8 cellular contexts compared by ENCODE assay signal in the genomic region with DNA sequence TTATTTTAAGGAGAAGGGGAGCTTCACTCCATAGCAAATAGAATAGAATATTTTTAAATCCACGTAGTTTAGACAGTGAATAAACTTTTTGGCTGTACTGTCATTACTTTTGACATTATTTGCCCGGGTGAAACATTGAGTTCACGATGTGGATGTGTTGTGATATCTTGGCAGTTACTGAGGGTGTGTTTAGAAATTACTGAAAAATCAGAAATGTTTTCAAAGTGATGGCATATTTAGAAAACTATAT. TPM values are rescaled to one million over a fixed set of nuclear protein-coding genes. Genes with fewer than 3 reads are reported as not detected.
DNase-seq lines count a peak whose midpoint lies in the region; ATAC-seq and TF ChIP-seq lines count a peak whose summit lies in the region.

No MANE protein-coding gene starts in this region.

- H3K27ac Mint-ChIP-seq in GM23338 (peak overlapping the region; percentile 96; the same call in 1 of the 2 replicates), WTC11 (peak overlapping the region; percentile 81)

- intact Hi-C loops in left colon (cut with DNase I, micrococcal nuclease): no loop called here

- H3K4me3 ChIP-seq in GM23338: peak overlapping the region; percentile 69
- H3K4me3 ChIP-seq in gastroesophageal sphincter: peak overlapping the region; percentile 63 to 87
- H3K4me3 ChIP-seq in skeletal muscle tissue (ENCODE audit: low read length in 3 of 3): peak overlapping the region; percentile 94 to 97 (median 94)

- H3K9ac ChIP-seq in skeletal muscle tissue (ENCODE audit: low read depth in 1 of 3, low read length in 3 of 3): peak overlapping the region; percentile 82 to 97 (median 94)

- H3K9me3 Mint-ChIP-seq in GM23338 (no peaks in the 10 kb centered on the region), WTC11 (no peaks in the 10 kb centered on the region)

- CTCF ChIA-PET in WTC11 (lab: Charles Lee): interaction anchor here (1.3 to 2.3 kb wide), 6 partner anchors 9 to 204 kb away, joined by 4 to 15 read pairs (median 8); no protein-coding TSS in a partner anchor

- no peaks in the 10 kb centered on the region for H4K20me1 ChIP-seq in GM23338 (replicated peaks; ENCODE audit: insufficient read depth)

- TF ChIP-seq POLR2A in gastroesophageal sphincter (IDR thresholded peaks at IDR 0.05): no peak

- H3F3A ChIP-seq in GM23338 (replicated peaks; ENCODE audit: low read depth): no peaks in the 10 kb centered on the region

- no peak overlapping the region; the same call in 1 of the 2 replicates for H2AFZ ChIP-seq in GM23338

- H3K4me1 Mint-ChIP-seq in GM23338 (peaks cover 33% of the 10 kb centered on the region), WTC11 (peaks cover 53% of the 10 kb centered on the region)

- H3K9me3 ChIP-seq in gastroesophageal sphincter (no peaks in the 10 kb centered on the region), skeletal muscle tissue (ENCODE audit: control insufficient read depth in 3 of 3, low read length in 3 of 3) (no peaks in the 10 kb centered on the region)

- ATAC-seq in GM23338 (no peak), WTC11 (no peak), gastroesophageal sphincter (no peak), left colon (no peak)

- peaks cover 6% of the 10 kb centered on the region for H3K36me3 Mint-ChIP-seq in GM23338 (ENCODE audit: low read depth)
- peaks cover 6% of the 10 kb centered on the region for H3K36me3 Mint-ChIP-seq in WTC11

- H3K79me2 ChIP-seq in GM23338 (replicated peaks; ENCODE audit: insufficient read depth): peaks cover 76% of the 10 kb centered on the region

- H3K4me1 ChIP-seq in GM23338 (ENCODE audit: insufficient read depth): peaks cover 43% of the 10 kb centered on the region
- peaks cover 3 to 39% (median 11%) of the 10 kb centered on the region in 3 donors for H3K4me1 ChIP-seq in gastroesophageal sphincter
- H3K4me1 ChIP-seq in skeletal muscle tissue (ENCODE audit: control insufficient read depth in 3 of 3, insufficient read depth in 3 of 3, low read length in 3 of 3): peaks cover 8 to 25% (median 13%) of the 10 kb centered on the region in 3 donors

- peak overlapping the region; percentile 93 for H3K4me3 Mint-ChIP-seq in GM23338
- H3K4me3 Mint-ChIP-seq in WTC11: peak overlapping the region; percentile 95

- peak overlapping the region; percentile 90 for H3K4me2 ChIP-seq in GM23338

- TF ChIP-seq EP300 in gastroesophageal sphincter (IDR thresholded peaks at IDR 0.05): no peak

- H3K27me3 Mint-ChIP-seq in GM23338 (ENCODE audit: insufficient read depth, low read depth, poor library complexity) (peaks cover 9% of the 10 kb centered on the region), WTC11 (ENCODE audit: low read depth) (no peaks in the 10 kb centered on the region)

- H3K27ac ChIP-seq in GM23338 (ENCODE audit: low read depth): 0 out of 2 replicates have a peak overlapping the region, but pooled peaks have one; percentile 32
- H3K27ac ChIP-seq in gastroesophageal sphincter: peak overlapping the region; percentile 15 to 94 (median 86)
- peak overlapping the region; percentile 92 for H3K27ac ChIP-seq in skeletal muscle tissue (ENCODE audit: low read depth, low read length)

- H3K36me3 ChIP-seq in GM23338 (ENCODE audit: insufficient read depth): no peaks in the 10 kb centered on the region; the same call in 1 of the 2 replicates
- peaks cover 0 to under 1% of the 10 kb centered on the region in 2 donors for H3K36me3 ChIP-seq in gastroesophageal sphincter
- H3K36me3 ChIP-seq in skeletal muscle tissue (ENCODE audit: control insufficient read depth in 3 of 3, insufficient read depth in 3 of 3, low read length in 3 of 3): peaks cover 1 to 3% (median 1%) of the 10 kb centered on the region in 3 donors

- WGBS in gastroesophageal sphincter (ENCODE audit: low coverage in 1 of 2), 2 donors: 10 to 11% methylated on average over 3 of the region's 3 CpGs

- POLR2A ChIA-PET in WTC11 (lab: Charles Lee): interaction anchor here (1.1 kb wide), 1 partner anchor 14 kb away, joined by 3 read pairs; no protein-coding TSS in a partner anchor

- H3K27me3 ChIP-seq in GM23338 (ENCODE audit: insufficient read depth): no peaks in the 10 kb centered on the region
- H3K27me3 ChIP-seq in gastroesophageal sphincter: no peaks in the 10 kb centered on the region
- H3K27me3 ChIP-seq in skeletal muscle tissue (ENCODE audit: control insufficient read depth in 3 of 3, insufficient read depth in 3 of 3, low read length in 3 of 3): no peaks in the 10 kb centered on the region

- no peaks in the 10 kb centered on the region for H3K9me2 ChIP-seq in GM23338 (ENCODE audit: insufficient read depth)

- no peak for TF ChIP-seq CTCF in GM23338 (conservative IDR thresholded peaks at IDR 0.05; ENCODE audit: low read depth in 2 of 2)
- no peak for TF ChIP-seq CTCF in WTC11 (IDR thresholded peaks at IDR 0.05)
- TF ChIP-seq CTCF in gastroesophageal sphincter (IDR thresholded peaks at IDR 0.05): no peak

- DNase-seq in GM23338 (ENCODE audit: low spot score) (no peak), WTC11 (ENCODE audit: low spot score) (no peak), inferior parietal cortex (ENCODE audit: extremely low spot score) (no peak), left colon (no peak), NCI-H146 treated with DMSO at 0.1 percent for 48 hours (lab: John Stamatoyannopoulos, UW; ENCODE audit: unreplicated experiment) (no peak), kidney tubule cell (ENCODE audit: low spot score) (no peak)

TF ChIP-seq in GM23338, 12 proteins besides CTCF, POLR2A, EP300 and RAD21:
- TF ChIP-seq JUNB (IDR thresholded peaks at IDR 0.05; ENCODE audit: unreplicated experiment) (no peak), EZH2 (IDR thresholded peaks at IDR 0.05; ENCODE audit: low read depth, unreplicated experiment) (no peak), POLR2AphosphoS5 (IDR thresholded peaks at IDR 0.05; ENCODE audit: low read depth) (no peak), EZH2phosphoT487 (IDR thresholded peaks at IDR 0.05; ENCODE audit: unreplicated experiment) (no peak)
- TF ChIP-seq, protein P1, sequence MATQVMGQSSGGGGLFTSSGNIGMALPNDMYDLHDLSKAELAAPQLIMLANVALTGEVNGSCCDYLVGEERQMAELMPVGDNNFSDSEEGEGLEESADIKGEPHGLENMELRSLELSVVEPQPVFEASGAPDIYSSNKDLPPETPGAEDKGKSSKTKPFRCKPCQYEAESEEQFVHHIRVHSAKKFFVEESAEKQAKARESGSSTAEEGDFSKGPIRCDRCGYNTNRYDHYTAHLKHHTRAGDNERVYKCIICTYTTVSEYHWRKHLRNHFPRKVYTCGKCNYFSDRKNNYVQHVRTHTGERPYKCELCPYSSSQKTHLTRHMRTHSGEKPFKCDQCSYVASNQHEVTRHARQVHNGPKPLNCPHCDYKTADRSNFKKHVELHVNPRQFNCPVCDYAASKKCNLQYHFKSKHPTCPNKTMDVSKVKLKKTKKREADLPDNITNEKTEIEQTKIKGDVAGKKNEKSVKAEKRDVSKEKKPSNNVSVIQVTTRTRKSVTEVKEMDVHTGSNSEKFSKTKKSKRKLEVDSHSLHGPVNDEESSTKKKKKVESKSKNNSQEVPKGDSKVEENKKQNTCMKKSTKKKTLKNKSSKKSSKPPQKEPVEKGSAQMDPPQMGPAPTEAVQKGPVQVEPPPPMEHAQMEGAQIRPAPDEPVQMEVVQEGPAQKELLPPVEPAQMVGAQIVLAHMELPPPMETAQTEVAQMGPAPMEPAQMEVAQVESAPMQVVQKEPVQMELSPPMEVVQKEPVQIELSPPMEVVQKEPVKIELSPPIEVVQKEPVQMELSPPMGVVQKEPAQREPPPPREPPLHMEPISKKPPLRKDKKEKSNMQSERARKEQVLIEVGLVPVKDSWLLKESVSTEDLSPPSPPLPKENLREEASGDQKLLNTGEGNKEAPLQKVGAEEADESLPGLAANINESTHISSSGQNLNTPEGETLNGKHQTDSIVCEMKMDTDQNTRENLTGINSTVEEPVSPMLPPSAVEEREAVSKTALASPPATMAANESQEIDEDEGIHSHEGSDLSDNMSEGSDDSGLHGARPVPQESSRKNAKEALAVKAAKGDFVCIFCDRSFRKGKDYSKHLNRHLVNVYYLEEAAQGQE (IDR thresholded peaks at IDR 0.05; ENCODE audit: unreplicated experiment): no peak

TF ChIP-seq in WTC11, 78 proteins besides CTCF, POLR2A, EP300 and RAD21 (continues in another document):
- TF ChIP-seq TCF7 (CRISPR knock-in tag; IDR thresholded peaks at IDR 0.05; ENCODE audit: low read depth) (no peak), ZNF263 (CRISPR knock-in tag; IDR thresholded peaks at IDR 0.05; ENCODE audit: low read depth) (no peak), ZBTB21 (CRISPR knock-in tag; IDR thresholded peaks at IDR 0.05; ENCODE audit: borderline replicate concordance) (no peak)
- TF ChIP-seq, protein P2, sequence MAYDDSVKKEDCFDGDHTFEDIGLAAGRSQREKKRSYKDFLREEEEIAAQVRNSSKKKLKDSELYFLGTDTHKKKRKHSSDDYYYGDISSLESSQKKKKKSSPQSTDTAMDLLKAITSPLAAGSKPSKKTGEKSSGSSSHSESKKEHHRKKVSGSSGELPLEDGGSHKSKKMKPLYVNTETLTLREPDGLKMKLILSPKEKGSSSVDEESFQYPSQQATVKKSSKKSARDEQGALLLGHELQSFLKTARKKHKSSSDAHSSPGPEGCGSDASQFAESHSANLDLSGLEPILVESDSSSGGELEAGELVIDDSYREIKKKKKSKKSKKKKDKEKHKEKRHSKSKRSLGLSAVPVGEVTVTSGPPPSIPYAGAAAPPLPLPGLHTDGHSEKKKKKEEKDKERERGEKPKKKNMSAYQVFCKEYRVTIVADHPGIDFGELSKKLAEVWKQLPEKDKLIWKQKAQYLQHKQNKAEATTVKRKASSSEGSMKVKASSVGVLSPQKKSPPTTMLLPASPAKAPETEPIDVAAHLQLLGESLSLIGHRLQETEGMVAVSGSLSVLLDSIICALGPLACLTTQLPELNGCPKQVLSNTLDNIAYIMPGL (CRISPR knock-in tag; IDR thresholded peaks at IDR 0.05): no peak
- TF ChIP-seq, protein P3, sequence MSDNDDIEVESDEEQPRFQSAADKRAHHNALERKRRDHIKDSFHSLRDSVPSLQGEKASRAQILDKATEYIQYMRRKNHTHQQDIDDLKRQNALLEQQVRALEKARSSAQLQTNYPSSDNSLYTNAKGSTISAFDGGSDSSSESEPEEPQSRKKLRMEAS (CRISPR knock-in tag; IDR thresholded peaks at IDR 0.05): no peak
- TF ChIP-seq, protein P4, sequence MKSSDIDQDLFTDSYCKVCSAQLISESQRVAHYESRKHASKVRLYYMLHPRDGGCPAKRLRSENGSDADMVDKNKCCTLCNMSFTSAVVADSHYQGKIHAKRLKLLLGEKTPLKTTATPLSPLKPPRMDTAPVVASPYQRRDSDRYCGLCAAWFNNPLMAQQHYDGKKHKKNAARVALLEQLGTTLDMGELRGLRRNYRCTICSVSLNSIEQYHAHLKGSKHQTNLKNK (CRISPR knock-in tag; IDR thresholded peaks at IDR 0.05): no peak

RNA-seq across cellular contexts. Expression of a gene that starts 0.8 kb away (rescaled TPM):
- 68.6 and 78.8 TPM in 2 replicates for total RNA-seq in GM23338 (2014; rRNA removed; shearing (Covaris generic))
- 148 and 149 TPM in 2 replicates for polyA plus RNA-seq in GM23338 (2016; fragmentation: Nextera tagmentation; extraction: Ambion mirVana)
- total RNA-seq in WTC11 (2021): 66.3 to 91.1 TPM (median 78.4 TPM) in 3 replicates
- total RNA-seq in gastroesophageal sphincter: 10 to 100 TPM; 27.8 to 54.8 (median 43.1) TPM
- 19.3 TPM for total RNA-seq in skeletal muscle tissue
- total RNA-seq in left colon: 10 to 100 TPM; 28.6 to 38.0 TPM

Comparison
In these comparisons a context has a peak if more than half of its experiments do, and no peak if none do; other contexts are left out.
1. H3K27ac ChIP-seq: peak in every context shown above with its lines; median percentile 92 in skeletal muscle tissue; 86 in gastroesophageal sphincter; 32 in GM23338.